6 cellular contexts compared by ENCODE assay signal in genomic region chr7:83820641-83821040, GRCh38.
"Had no signal": no experiment of that assay in that cellular context is flagged by ENCODE, and none has a peak within 500 bp of the region (broad histone marks: within the 10 kb centered on the region; RNA-seq: fewer than 3 reads in every experiment).

No MANE protein-coding gene starts in this region.

- DNase-seq: IMR-90 had no signal

- H3K27ac Mint-ChIP-seq: IgD-negative memory B cell had no signal

- H3K36me3 Mint-ChIP-seq: IgD-negative memory B cell had no signal

- H3K27me3 Mint-ChIP-seq: IgD-negative memory B cell had no signal

- ATAC-seq: HepG2, K562 had no signal

- H3K4me3 Mint-ChIP-seq: IgD-negative memory B cell had no signal

- H3K27ac ChIP-seq: HL-60 had no signal

- H3K4me1 Mint-ChIP-seq: IgD-negative memory B cell had no signal

- FAIRE-seq: HepG2, HTR-8/SVneo had no signal

- H3K4me3 ChIP-seq: K562 had no signal
